ENCODE assay signal across 17 cellular contexts in genomic region chr2:136325844-136326291, GRCh38.
DNase-seq lines count a peak whose midpoint lies in the region; ATAC-seq, FAIRE-seq and TF ChIP-seq lines count a peak whose summit lies in the region.
"Had no signal": no experiment of that assay in that cellular context is flagged by ENCODE, and none has a peak within 500 bp of the region (broad histone marks: within the 10 kb centered on the region; RNA-seq: fewer than 3 reads in every experiment).

No MANE protein-coding gene starts in this region.

- H4K20me1 ChIP-seq in OCI-LY3 (ENCODE audit: insufficient read depth, low read length): no peaks in the 10 kb centered on the region

- H3K36me3 Mint-ChIP-seq in activated CD4-positive, alpha-beta T cell treated with anti-CD3 and anti-CD28 coated beads, Interleukin-2, amount 10 ng/mL, durations not matched to agents 24 days and 14 days (ENCODE audit: low read depth): peaks cover 7% of the 10 kb centered on the region
- H3K36me3 Mint-ChIP-seq in endothelial cell (ENCODE audit: low read depth, unreplicated experiment): no peaks in the 10 kb centered on the region
- H3K36me3 Mint-ChIP-seq: WTC11 had no signal

- peak overlapping the region; percentile 65 for H3K4me2 ChIP-seq in OCI-LY3 (ENCODE audit: low read length)

- H3K27me3 ChIP-seq in OCI-LY3 (ENCODE audit: low read depth, low read length): peaks cover 41% of the 10 kb centered on the region
- H3K27me3 ChIP-seq: suprapubic skin had no signal

- peaks cover 54% of the 10 kb centered on the region for H3K4me1 Mint-ChIP-seq in activated CD4-positive, alpha-beta T cell treated with anti-CD3 and anti-CD28 coated beads, Interleukin-2, amount 10 ng/mL, durations not matched to agents 24 days and 14 days
- H3K4me1 Mint-ChIP-seq in endothelial cell (ENCODE audit: unreplicated experiment): peaks cover 14% of the 10 kb centered on the region

- no peaks in the 10 kb centered on the region for H3K36me3 ChIP-seq in OCI-LY3 (replicated peaks; ENCODE audit: low read depth, low read length)
- H3K36me3 ChIP-seq: suprapubic skin had no signal

- H3K4me1 ChIP-seq in OCI-LY3 (ENCODE audit: low read length): peaks cover 41% of the 10 kb centered on the region
- H3K4me1 ChIP-seq: suprapubic skin had no signal

- no peak for ATAC-seq in GM21367 (IDR thresholded peaks at IDR 0.05; ENCODE audit: unreplicated experiment)
- ATAC-seq: WTC11 had no signal

- H3K9ac ChIP-seq in OCI-LY3 (ENCODE audit: low read length): no peak overlapping the region

- H3K9me3 ChIP-seq in OCI-LY3 (ENCODE audit: insufficient read depth, low read length): no peaks in the 10 kb centered on the region
- H3K9me3 ChIP-seq: suprapubic skin had no signal

- H3K79me2 ChIP-seq in OCI-LY3 (ENCODE audit: low read length): no peaks in the 10 kb centered on the region

- H2AFZ ChIP-seq in OCI-LY3 (ENCODE audit: low read depth, low read length): no peak overlapping the region

- peaks cover 12% of the 10 kb centered on the region for H3K9me3 Mint-ChIP-seq in activated CD4-positive, alpha-beta T cell treated with anti-CD3 and anti-CD28 coated beads, Interleukin-2, amount 10 ng/mL, durations not matched to agents 24 days and 14 days
- no peaks in the 10 kb centered on the region for H3K9me3 Mint-ChIP-seq in endothelial cell (ENCODE audit: unreplicated experiment)
- H3K9me3 Mint-ChIP-seq: H9 had no signal

- H3K27ac Mint-ChIP-seq in activated CD4-positive, alpha-beta T cell treated with anti-CD3 and anti-CD28 coated beads, Interleukin-2, amount 10 ng/mL, durations not matched to agents 24 days and 14 days: peak overlapping the region; percentile 68
- no peak overlapping the region for H3K27ac Mint-ChIP-seq in endothelial cell (ENCODE audit: unreplicated experiment)
- H3K27ac Mint-ChIP-seq: H9, WTC11 had no signal

- peak; percentile 48 for FAIRE-seq in GM18507 (lab: Jason Lieb, UNC)
- FAIRE-seq: GM12891, RCC 7860 had no signal

- intact Hi-C loops in activated CD4-positive, alpha-beta T cell treated with anti-CD3 and anti-CD28 coated beads, Interleukin-2, amount 10 ng/mL, durations not matched to agents 24 days and 14 days (cut with micrococcal nuclease): loop anchor here (2.0 to 5.0 kb wide), 5 partner anchors 45 to 1274 kb away; partner anchors contain the start of genes MCM6 and RAB3GAP1

- H3K27ac ChIP-seq in OCI-LY3 (ENCODE audit: low read length) (no peak overlapping the region), coronary artery (no peak overlapping the region)
- H3K27ac ChIP-seq: suprapubic skin had no signal

- peak overlapping the region; percentile 46 for H3K4me3 ChIP-seq in OCI-LY3 (ENCODE audit: low read length)
- H3K4me3 ChIP-seq in epithelial cell of proximal tubule (ENCODE audit: low read depth, low read length): no peak overlapping the region
- H3K4me3 ChIP-seq in coronary artery: no peak overlapping the region
- H3K4me3 ChIP-seq: suprapubic skin had no signal

- H3K4me3 Mint-ChIP-seq in activated CD4-positive, alpha-beta T cell treated with anti-CD3 and anti-CD28 coated beads, Interleukin-2, amount 10 ng/mL, durations not matched to agents 24 days and 14 days: no peak overlapping the region
- H3K4me3 Mint-ChIP-seq in endothelial cell (ENCODE audit: unreplicated experiment): no peak overlapping the region
- H3K4me3 Mint-ChIP-seq: H9, WTC11 had no signal

- no peak for DNase-seq in activated CD4-positive, alpha-beta T cell treated with anti-CD3 and anti-CD28 coated beads, Interleukin-2, amount 10 ng/mL, durations not matched to agents 24 days and 14 days
- DNase-seq in activated CD4-positive, alpha-beta T cell treated with anti-CD3 and anti-CD28 coated beads for 48 hours: no peak
- DNase-seq in GM18507 (ENCODE audit: extremely low spot score, insufficient read length, low read depth) (no peak), epithelial cell of proximal tubule (ENCODE audit: low read depth) (peak; percentile 6), coronary artery (ENCODE audit: low spot score) (no peak), endothelial cell (ENCODE audit: low spot score) (no peak)
- DNase-seq: glutamatergic neuron, H9, KG1, NCI-H1105, NCI-H69 had no signal

- TF ChIP-seq CTCF in OCI-LY3 (IDR thresholded peaks at IDR 0.05; ENCODE audit: low read depth, low read length) (no peak), epithelial cell of proximal tubule (conservative IDR thresholded peaks at IDR 0.05; ENCODE audit: low read depth, low read length) (no peak), coronary artery (IDR thresholded peaks at IDR 0.05) (no peak), endothelial cell (IDR thresholded peaks at IDR 0.05; ENCODE audit: unreplicated experiment) (no peak)

- H3K27me3 Mint-ChIP-seq in activated CD4-positive, alpha-beta T cell treated with anti-CD3 and anti-CD28 coated beads, Interleukin-2, amount 10 ng/mL, durations not matched to agents 24 days and 14 days: no peaks in the 10 kb centered on the region
- peaks cover 4% of the 10 kb centered on the region for H3K27me3 Mint-ChIP-seq in endothelial cell (ENCODE audit: unreplicated experiment)
